Comparison of ENCODE assay signal across 8 cellular contexts in genomic region chr17:64261422-64262124, GRCh38. TPM values are rescaled to one million over a fixed set of nuclear protein-coding genes. Genes with fewer than 3 reads are reported as not detected.
DNase-seq lines count a peak whose midpoint lies in the region; ATAC-seq, FAIRE-seq and TF ChIP-seq lines count a peak whose summit lies in the region.

No MANE protein-coding gene starts in this region.

- H3K4me1 ChIP-seq in kidney (ENCODE audit: control insufficient read depth in 1 of 2, insufficient read depth in 1 of 2, low read depth in 1 of 2, low read length in 2 of 2), result peaks cover 11 to 12% of the 10 kb centered on the region in 2 donors
- peaks cover 27 to 45% of the 10 kb centered on the region in 2 donors for H3K4me1 ChIP-seq in thoracic aorta (ENCODE audit: control insufficient read depth in 1 of 2, low read depth in 2 of 2)

- H3K9me3 Mint-ChIP-seq in activated CD4-positive, alpha-beta T cell treated with anti-CD3 and anti-CD28 coated beads, Interleukin-2, amount 10 ng/mL, durations not matched to agents 7 days and 5 days, result no peaks in the 10 kb centered on the region
- no peaks in the 10 kb centered on the region for H3K9me3 Mint-ChIP-seq in activated naive CD8-positive, alpha-beta T cell (ENCODE audit: low read depth)

- no peak for DNase-seq in activated CD4-positive, alpha-beta T cell treated with anti-CD3 and anti-CD28 coated beads, Interleukin-2, amount 10 ng/mL, durations not matched to agents 7 days and 5 days
- no peak for DNase-seq in activated CD4-positive, alpha-beta T cell treated with anti-CD3 and anti-CD28 coated beads, Interleukin-2, amount 50 U/mL, for 1 hour
- no peak for DNase-seq in kidney
- DNase-seq in thoracic aorta (ENCODE audit: low spot score), result no peak
- no peak for DNase-seq in GM12891 (ENCODE audit: insufficient read length, low spot score)

- H3K27me3 Mint-ChIP-seq in activated CD4-positive, alpha-beta T cell treated with anti-CD3 and anti-CD28 coated beads, Interleukin-2, amount 10 ng/mL, durations not matched to agents 7 days and 5 days, result peaks cover 2% of the 10 kb centered on the region
- no peaks in the 10 kb centered on the region for H3K27me3 Mint-ChIP-seq in activated naive CD8-positive, alpha-beta T cell

- H3K36me3 Mint-ChIP-seq in activated CD4-positive, alpha-beta T cell treated with anti-CD3 and anti-CD28 coated beads, Interleukin-2, amount 10 ng/mL, durations not matched to agents 7 days and 5 days (ENCODE audit: low read depth), result peaks cover 2% of the 10 kb centered on the region
- no peaks in the 10 kb centered on the region for H3K36me3 Mint-ChIP-seq in activated naive CD8-positive, alpha-beta T cell

- no peaks in the 10 kb centered on the region for H3K9me3 ChIP-seq in kidney (ENCODE audit: control insufficient read depth in 1 of 2, low read length in 2 of 2)
- no peaks in the 10 kb centered on the region for H3K9me3 ChIP-seq in thoracic aorta

- intact Hi-C loops in kidney (cut with DNase I), result no loop called here

- CTCF ChIA-PET in activated CD4-positive, alpha-beta T cell treated with anti-CD3 and anti-CD28 coated beads, Interleukin-2, amount 10 ng/mL, durations not matched to agents 7 days and 5 days (lab: Charles Lee), result no interaction called here

- H3K27ac ChIP-seq in kidney (ENCODE audit: low read depth in 2 of 2, low read length in 2 of 2) (peak overlapping the region in 1 of 2 donors; percentile 81), thoracic aorta (peak overlapping the region; percentile 83 to 87)

- H3K27me3 ChIP-seq in thoracic aorta (replicated peaks; ENCODE audit: insufficient read depth), result no peaks in the 10 kb centered on the region

- H3K36me3 ChIP-seq in kidney (ENCODE audit: control insufficient read depth in 1 of 2, insufficient read depth in 2 of 2, low read length in 2 of 2) (no peaks in the 10 kb centered on the region), thoracic aorta (no peaks in the 10 kb centered on the region)

- POLR2A ChIA-PET in activated CD4-positive, alpha-beta T cell treated with anti-CD3 and anti-CD28 coated beads, Interleukin-2, amount 10 ng/mL, durations not matched to agents 7 days and 5 days (lab: Charles Lee), result interaction anchor here (0.6 kb wide), 1 partner anchor 78 kb away, joined by 5 read pairs; no protein-coding TSS in a partner anchor

- H3K4me1 Mint-ChIP-seq in activated CD4-positive, alpha-beta T cell treated with anti-CD3 and anti-CD28 coated beads, Interleukin-2, amount 10 ng/mL, durations not matched to agents 7 days and 5 days, result peaks cover 40% of the 10 kb centered on the region
- peaks cover 42% of the 10 kb centered on the region for H3K4me1 Mint-ChIP-seq in activated naive CD8-positive, alpha-beta T cell (ENCODE audit: low read depth)

- H3K4me3 ChIP-seq in kidney (ENCODE audit: low read length in 2 of 2) (peak overlapping the region; percentile 84 to 87), thoracic aorta (peak overlapping the region; percentile 96)

- ATAC-seq in thoracic aorta (ENCODE audit: insufficient number of reproducible peaks, low FRiP score, low read depth) (no peak), GM19397 (IDR thresholded peaks at IDR 0.05; ENCODE audit: unreplicated experiment) (no peak), GM18517 (IDR thresholded peaks at IDR 0.05; ENCODE audit: unreplicated experiment) (no peak)

- FAIRE-seq in kidney (lab: Jason Lieb, UNC), result no peak
- FAIRE-seq in GM12891 (lab: Jason Lieb, UNC), result no peak

- peak overlapping the region; percentile 95 for H3K27ac Mint-ChIP-seq in activated CD4-positive, alpha-beta T cell treated with anti-CD3 and anti-CD28 coated beads, Interleukin-2, amount 10 ng/mL, durations not matched to agents 7 days and 5 days
- H3K27ac Mint-ChIP-seq in activated naive CD8-positive, alpha-beta T cell, result peak overlapping the region; percentile 92

- TF ChIP-seq CTCF in kidney (IDR thresholded peaks at IDR 0.05; ENCODE audit: borderline replicate concordance, extremely low read depth, insufficient read depth) (no peak), thoracic aorta (IDR thresholded peaks at IDR 0.05) (no peak)

- TF ChIP-seq POLR2A in GM12891 (IDR thresholded peaks at IDR 0.05; ENCODE audit: low read depth, low read length), result no peak

- H3K9ac ChIP-seq in kidney (ENCODE audit: low read length in 2 of 2), result peak overlapping the region in 1 of 2 donors; percentile 81

- peak overlapping the region; percentile 95 for H3K4me3 Mint-ChIP-seq in activated CD4-positive, alpha-beta T cell treated with anti-CD3 and anti-CD28 coated beads, Interleukin-2, amount 10 ng/mL, durations not matched to agents 7 days and 5 days
- peak overlapping the region; percentile 94 for H3K4me3 Mint-ChIP-seq in activated naive CD8-positive, alpha-beta T cell

TF ChIP-seq in GM12891, 5 proteins besides CTCF, POLR2A, EP300 and RAD21:
- TF ChIP-seq POLR2AphosphoS5 (IDR thresholded peaks at IDR 0.05; ENCODE audit: low read depth, low read length), result no peak
- TF ChIP-seq TAF1 (IDR thresholded peaks at IDR 0.05; ENCODE audit: low read depth, low read length), result no peak
- no peak for TF ChIP-seq SPI1 (IDR thresholded peaks at IDR 0.05; ENCODE audit: low read depth, low read length)
- TF ChIP-seq POU2F2 (IDR thresholded peaks at IDR 0.05; ENCODE audit: low read depth, low read length), result no peak
- TF ChIP-seq PAX5 (IDR thresholded peaks at IDR 0.05; ENCODE audit: insufficient read depth, low read length, severe bottlenecking), result no peak
TF ChIP-seq in GM12891: peak in this region for 0.

RNA-seq across cellular contexts. Expression of gene TEX2, which starts 1.5 kb away (rescaled TPM):
- 10 to 100 TPM; 14.3 to 16.8 TPM for total RNA-seq in activated CD4-positive, alpha-beta T cell treated with anti-CD3 and anti-CD28 coated beads, Interleukin-2, amount 10 ng/mL, durations not matched to agents 7 days and 5 days
- 39.1 TPM for total RNA-seq in kidney
- polyA plus RNA-seq in kidney (ENCODE audit: insufficient read depth, low read depth, low replicate concordance), result 14.0 TPM
- 10 to 100 TPM; 27.5 to 70.7 TPM for total RNA-seq in thoracic aorta
- polyA plus RNA-seq in GM12891 (2012; ENCODE audit: low read depth, missing spikeins), result 5.0 TPM
